In the genomic region with DNA sequence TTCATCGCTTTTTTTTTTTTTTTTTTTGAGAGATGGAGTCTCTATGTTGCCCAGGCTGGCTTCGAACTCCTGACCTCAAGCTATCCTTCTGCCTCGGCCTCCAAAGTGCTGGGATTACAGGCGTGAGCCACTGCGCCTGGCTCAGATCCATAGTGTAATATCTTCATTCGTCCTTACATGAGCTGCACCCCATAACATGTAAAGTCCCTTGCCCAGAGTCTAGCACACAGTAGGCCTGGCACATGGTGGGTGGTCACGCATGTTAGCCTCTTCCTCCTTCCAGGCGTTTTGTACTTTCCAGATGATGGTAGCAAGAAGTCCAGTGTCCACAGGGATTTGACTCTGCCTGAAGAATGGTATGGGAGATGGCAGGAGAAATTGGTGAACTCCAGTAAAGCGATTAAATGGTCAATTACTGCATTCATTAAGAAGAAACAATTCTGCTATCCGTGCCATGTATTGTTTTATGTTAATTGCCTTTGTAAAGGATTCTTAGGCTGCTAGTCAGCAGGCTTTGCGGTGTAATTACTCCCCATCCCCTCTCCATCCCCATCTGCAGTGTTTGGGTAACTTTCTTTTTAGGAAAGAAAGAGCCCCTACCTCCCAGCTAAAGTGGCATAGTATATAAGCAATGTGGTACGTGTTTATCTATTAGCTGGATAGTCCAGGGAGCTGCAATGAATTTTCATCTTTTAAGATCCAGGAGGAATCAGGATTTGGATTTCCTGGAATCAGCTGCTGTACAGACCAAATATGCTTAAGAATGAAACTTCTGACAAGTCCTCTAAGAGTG, we compare ENCODE assay signal across 1 cellular context.
TF ChIP-seq lines count a peak whose summit lies in the region.

No MANE protein-coding gene starts in this region.

TF ChIP-seq in GM23338, 12 proteins besides CTCF, POLR2A, EP300 and RAD21 (continued from another document):
- TF ChIP-seq, protein P1, sequence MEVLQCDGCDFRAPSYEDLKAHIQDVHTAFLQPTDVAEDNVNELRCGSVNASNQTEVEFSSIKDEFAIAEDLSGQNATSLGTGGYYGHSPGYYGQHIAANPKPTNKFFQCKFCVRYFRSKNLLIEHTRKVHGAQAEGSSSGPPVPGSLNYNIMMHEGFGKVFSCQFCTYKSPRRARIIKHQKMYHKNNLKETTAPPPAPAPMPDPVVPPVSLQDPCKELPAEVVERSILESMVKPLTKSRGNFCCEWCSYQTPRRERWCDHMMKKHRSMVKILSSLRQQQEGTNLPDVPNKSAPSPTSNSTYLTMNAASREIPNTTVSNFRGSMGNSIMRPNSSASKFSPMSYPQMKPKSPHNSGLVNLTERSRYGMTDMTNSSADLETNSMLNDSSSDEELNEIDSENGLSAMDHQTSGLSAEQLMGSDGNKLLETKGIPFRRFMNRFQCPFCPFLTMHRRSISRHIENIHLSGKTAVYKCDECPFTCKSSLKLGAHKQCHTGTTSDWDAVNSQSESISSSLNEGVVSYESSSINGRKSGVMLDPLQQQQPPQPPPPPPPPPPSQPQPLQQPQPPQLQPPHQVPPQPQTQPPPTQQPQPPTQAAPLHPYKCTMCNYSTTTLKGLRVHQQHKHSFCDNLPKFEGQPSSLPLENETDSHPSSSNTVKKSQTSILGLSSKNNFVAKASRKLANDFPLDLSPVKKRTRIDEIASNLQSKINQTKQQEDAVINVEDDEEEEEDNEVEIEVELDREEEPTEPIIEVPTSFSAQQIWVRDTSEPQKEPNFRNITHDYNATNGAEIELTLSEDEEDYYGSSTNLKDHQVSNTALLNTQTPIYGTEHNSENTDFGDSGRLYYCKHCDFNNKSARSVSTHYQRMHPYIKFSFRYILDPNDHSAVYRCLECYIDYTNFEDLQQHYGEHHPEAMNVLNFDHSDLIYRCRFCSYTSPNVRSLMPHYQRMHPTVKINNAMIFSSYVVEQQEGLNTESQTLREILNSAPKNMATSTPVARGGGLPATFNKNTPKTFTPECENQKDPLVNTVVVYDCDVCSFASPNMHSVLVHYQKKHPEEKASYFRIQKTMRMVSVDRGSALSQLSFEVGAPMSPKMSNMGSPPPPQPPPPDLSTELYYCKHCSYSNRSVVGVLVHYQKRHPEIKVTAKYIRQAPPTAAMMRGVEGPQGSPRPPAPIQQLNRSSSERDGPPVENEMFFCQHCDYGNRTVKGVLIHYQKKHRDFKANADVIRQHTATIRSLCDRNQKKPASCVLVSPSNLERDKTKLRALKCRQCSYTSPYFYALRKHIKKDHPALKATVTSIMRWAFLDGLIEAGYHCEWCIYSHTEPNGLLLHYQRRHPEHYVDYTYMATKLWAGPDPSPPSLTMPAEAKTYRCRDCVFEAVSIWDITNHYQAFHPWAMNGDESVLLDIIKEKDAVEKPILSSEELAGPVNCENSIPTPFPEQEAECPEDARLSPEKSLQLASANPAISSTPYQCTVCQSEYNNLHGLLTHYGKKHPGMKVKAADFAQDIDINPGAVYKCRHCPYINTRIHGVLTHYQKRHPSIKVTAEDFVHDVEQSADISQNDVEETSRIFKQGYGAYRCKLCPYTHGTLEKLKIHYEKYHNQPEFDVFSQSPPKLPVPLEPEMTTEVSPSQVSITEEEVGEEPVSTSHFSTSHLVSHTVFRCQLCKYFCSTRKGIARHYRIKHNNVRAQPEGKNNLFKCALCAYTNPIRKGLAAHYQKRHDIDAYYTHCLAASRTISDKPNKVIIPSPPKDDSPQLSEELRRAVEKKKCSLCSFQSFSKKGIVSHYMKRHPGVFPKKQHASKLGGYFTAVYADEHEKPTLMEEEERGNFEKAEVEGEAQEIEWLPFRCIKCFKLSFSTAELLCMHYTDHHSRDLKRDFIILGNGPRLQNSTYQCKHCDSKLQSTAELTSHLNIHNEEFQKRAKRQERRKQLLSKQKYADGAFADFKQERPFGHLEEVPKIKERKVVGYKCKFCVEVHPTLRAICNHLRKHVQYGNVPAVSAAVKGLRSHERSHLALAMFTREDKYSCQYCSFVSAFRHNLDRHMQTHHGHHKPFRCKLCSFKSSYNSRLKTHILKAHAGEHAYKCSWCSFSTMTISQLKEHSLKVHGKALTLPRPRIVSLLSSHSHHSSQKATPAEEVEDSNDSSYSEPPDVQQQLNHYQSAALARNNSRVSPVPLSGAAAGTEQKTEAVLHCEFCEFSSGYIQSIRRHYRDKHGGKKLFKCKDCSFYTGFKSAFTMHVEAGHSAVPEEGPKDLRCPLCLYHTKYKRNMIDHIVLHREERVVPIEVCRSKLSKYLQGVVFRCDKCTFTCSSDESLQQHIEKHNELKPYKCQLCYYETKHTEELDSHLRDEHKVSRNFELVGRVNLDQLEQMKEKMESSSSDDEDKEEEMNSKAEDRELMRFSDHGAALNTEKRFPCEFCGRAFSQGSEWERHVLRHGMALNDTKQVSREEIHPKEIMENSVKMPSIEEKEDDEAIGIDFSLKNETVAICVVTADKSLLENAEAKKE (CRISPR knock-in tag; IDR thresholded peaks at IDR 0.05) = no peak
- TF ChIP-seq, protein P2, sequence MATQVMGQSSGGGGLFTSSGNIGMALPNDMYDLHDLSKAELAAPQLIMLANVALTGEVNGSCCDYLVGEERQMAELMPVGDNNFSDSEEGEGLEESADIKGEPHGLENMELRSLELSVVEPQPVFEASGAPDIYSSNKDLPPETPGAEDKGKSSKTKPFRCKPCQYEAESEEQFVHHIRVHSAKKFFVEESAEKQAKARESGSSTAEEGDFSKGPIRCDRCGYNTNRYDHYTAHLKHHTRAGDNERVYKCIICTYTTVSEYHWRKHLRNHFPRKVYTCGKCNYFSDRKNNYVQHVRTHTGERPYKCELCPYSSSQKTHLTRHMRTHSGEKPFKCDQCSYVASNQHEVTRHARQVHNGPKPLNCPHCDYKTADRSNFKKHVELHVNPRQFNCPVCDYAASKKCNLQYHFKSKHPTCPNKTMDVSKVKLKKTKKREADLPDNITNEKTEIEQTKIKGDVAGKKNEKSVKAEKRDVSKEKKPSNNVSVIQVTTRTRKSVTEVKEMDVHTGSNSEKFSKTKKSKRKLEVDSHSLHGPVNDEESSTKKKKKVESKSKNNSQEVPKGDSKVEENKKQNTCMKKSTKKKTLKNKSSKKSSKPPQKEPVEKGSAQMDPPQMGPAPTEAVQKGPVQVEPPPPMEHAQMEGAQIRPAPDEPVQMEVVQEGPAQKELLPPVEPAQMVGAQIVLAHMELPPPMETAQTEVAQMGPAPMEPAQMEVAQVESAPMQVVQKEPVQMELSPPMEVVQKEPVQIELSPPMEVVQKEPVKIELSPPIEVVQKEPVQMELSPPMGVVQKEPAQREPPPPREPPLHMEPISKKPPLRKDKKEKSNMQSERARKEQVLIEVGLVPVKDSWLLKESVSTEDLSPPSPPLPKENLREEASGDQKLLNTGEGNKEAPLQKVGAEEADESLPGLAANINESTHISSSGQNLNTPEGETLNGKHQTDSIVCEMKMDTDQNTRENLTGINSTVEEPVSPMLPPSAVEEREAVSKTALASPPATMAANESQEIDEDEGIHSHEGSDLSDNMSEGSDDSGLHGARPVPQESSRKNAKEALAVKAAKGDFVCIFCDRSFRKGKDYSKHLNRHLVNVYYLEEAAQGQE (IDR thresholded peaks at IDR 0.05; ENCODE audit: unreplicated experiment) = no peak
- TF ChIP-seq POLR2AphosphoS5 (IDR thresholded peaks at IDR 0.05; ENCODE audit: low read depth) = no peak
- TF ChIP-seq EZH2 (IDR thresholded peaks at IDR 0.05; ENCODE audit: low read depth, unreplicated experiment) = no peak
- TF ChIP-seq ZNF114 (CRISPR knock-in tag; IDR thresholded peaks at IDR 0.05) = no peak
- TF ChIP-seq STAT1 (IDR thresholded peaks at IDR 0.05; ENCODE audit: unreplicated experiment) = no peak
- TF ChIP-seq, protein P3, sequence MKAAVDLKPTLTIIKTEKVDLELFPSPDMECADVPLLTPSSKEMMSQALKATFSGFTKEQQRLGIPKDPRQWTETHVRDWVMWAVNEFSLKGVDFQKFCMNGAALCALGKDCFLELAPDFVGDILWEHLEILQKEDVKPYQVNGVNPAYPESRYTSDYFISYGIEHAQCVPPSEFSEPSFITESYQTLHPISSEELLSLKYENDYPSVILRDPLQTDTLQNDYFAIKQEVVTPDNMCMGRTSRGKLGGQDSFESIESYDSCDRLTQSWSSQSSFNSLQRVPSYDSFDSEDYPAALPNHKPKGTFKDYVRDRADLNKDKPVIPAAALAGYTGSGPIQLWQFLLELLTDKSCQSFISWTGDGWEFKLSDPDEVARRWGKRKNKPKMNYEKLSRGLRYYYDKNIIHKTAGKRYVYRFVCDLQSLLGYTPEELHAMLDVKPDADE (IDR thresholded peaks at IDR 0.05) = no peak
